In genomic region chr17:81050645-81051625, GRCh38 we compare ENCODE assay signal across 1 cellular context.
TF ChIP-seq lines count a peak whose summit lies in the region.

No MANE protein-coding gene starts in this region.

TF ChIP-seq in H1, 55 proteins besides CTCF, POLR2A, EP300 and RAD21:
- TF ChIP-seq SRF (IDR thresholded peaks at IDR 0.05; ENCODE audit: low read depth, low read length), result no peak
- TF ChIP-seq CEBPB (IDR thresholded peaks at IDR 0.05; ENCODE audit: low read depth, low read length), result no peak
- no peak for TF ChIP-seq TBP (IDR thresholded peaks at IDR 0.05; ENCODE audit: low read depth, low read length)
